Comparison of ENCODE assay signal across 20 cellular contexts in the genomic region with DNA sequence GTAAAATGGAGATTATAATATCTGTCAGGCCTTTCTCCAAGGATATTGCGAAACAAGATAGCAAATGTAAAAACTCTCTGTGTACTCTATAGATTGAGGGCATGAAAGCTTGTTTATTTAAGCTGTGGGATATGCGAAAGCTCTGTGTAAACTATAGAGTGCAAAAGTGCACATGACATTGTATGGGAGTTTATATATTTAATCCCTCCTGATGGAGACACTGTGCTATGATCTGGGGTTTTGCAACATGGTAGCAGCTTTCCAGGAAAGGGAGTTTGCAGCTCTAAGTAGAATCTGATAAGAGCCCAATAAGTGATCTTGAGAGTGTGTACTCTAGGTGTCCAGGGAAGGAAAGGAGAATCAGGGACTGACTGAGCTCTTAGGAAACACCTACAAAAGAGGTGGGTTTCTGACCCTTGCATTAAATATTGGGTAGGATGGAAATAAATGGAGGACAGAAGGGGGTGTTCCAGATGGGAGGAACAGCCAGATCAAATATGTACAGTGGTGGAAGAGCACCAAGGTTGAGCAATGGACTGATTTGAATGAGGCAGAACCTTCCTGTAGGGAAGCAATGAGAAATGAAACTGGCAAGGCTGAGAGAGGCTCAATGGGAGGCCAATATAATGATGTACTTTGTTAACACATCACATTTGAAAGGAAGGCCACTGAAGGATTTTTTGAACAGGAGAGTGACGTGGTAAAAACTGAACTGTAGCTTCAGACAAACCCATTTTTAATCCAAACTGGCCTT.
DNase-seq lines count a peak whose midpoint lies in the region; ATAC-seq, FAIRE-seq and TF ChIP-seq lines count a peak whose summit lies in the region.
"Had no signal": no experiment of that assay in that cellular context is flagged by ENCODE, and none has a peak within 500 bp of the region (broad histone marks: within the 10 kb centered on the region; RNA-seq: fewer than 3 reads in every experiment).

No MANE protein-coding gene starts in this region.

- no CpG with 5 or more reads among the region's 3 CpGs for WGBS in IMR-90 (ENCODE audit: extremely low coverage in 2 of 2, insufficient read length in 1 of 2), 2 experiments
- WGBS in H1 (ENCODE audit: extremely low coverage in 1 of 2, insufficient coverage in 1 of 2, insufficient read length in 1 of 2, insufficient replicate concordance in 2 of 2, low coverage in 1 of 2, low lambda C conversion rate in 2 of 2, missing lambda C conversion rate in 1 of 2), 2 experiments, result 96% methylated on average over 3 of the region's 3 CpGs; no CpG with 5 or more reads in 1 of the 2 experiments
- no CpG with 5 or more reads among the region's 3 CpGs for WGBS in mesendoderm (ENCODE audit: extremely low coverage, insufficient coverage, low lambda C conversion rate)

- H3K9me3 ChIP-seq in IMR-90 (ENCODE audit: control insufficient read depth, insufficient read depth, low read length) (no peaks in the 10 kb centered on the region), H1 (ENCODE audit: insufficient read depth in 2 of 2, low read depth in 1 of 2, low read length in 1 of 2) (no peaks in the 10 kb centered on the region)

- H4K91ac ChIP-seq in IMR-90 (ENCODE audit: insufficient read depth, low read depth, low read length) (peak overlapping the region; percentile 51), H1 (replicated peaks; ENCODE audit: insufficient read length, low read length) (no peak overlapping the region)

- H4K8ac ChIP-seq in IMR-90 (ENCODE audit: low read depth in 2 of 2, low read length in 2 of 2) (peak overlapping the region in 1 of 2 experiments; percentile 39; a peak in 1 of 4 replicates), H1 (ENCODE audit: extremely low read depth, insufficient read depth, low read length) (no peak overlapping the region), mesendoderm (ENCODE audit: low read depth, low read length) (no peak overlapping the region)

- H3K23me2 ChIP-seq in H1 (ENCODE audit: low read depth, low read length), result no peaks in the 10 kb centered on the region

- intact Hi-C loops in IMR-90 (cut with micrococcal nuclease), result loop anchor here (10.0 kb wide), 1 partner anchor 129 kb away; no protein-coding TSS in a partner anchor

- H3K4me2 ChIP-seq in IMR-90 (ENCODE audit: low read depth, low read length) (peak overlapping the region; percentile 57), H1 (ENCODE audit: insufficient read depth in 1 of 2, low read depth in 2 of 2, low read length in 2 of 2) (no peak overlapping the region), mesendoderm (ENCODE audit: low read length) (no peak overlapping the region)

- POLR2A ChIA-PET in IMR-90 (lab: Charles Lee; ENCODE audit: unreplicated experiment), result no interaction called here
- POLR2A ChIA-PET in H1 (lab: Charles Lee; ENCODE audit: partially characterized antibody), result no interaction called here

- H2BK120ac ChIP-seq in IMR-90 (ENCODE audit: low read depth, low read length) (0 out of 2 replicates have a peak overlapping the region, but pooled peaks have one; percentile 21), H1 (replicated peaks; ENCODE audit: low read depth, low read length) (no peak overlapping the region), mesendoderm (ENCODE audit: low read depth, low read length) (no peak overlapping the region)

- peak overlapping the region; percentile 8; the same call in 1 of the 2 replicates for H3K4ac ChIP-seq in IMR-90 (ENCODE audit: low read depth, low read length)
- no peak overlapping the region for H3K4ac ChIP-seq in H1 (replicated peaks; ENCODE audit: insufficient read length, low read depth, low read length)
- H3K4ac ChIP-seq in mesendoderm (ENCODE audit: low read depth, low read length), result no peak overlapping the region

- peak; percentile 85 for DNase-seq in IMR-90
- DNase-seq in H1 (ENCODE audit: low read depth in 1 of 2, low spot score in 2 of 2), result no peak
- DNase-seq in mesendoderm, result no peak
- no peak for DNase-seq in NCI-H1930 (lab: John Stamatoyannopoulos, UW)
- no peak for DNase-seq in stimulated activated naive CD8-positive, alpha-beta T cell treated with anti-CD3 and anti-CD28 coated beads, Interleukin-15, amount 100 ng/mL, for 72 hours
- no peak for DNase-seq in activated CD4-positive, alpha-beta T cell treated with anti-CD3 and anti-CD28 coated beads for 1 hour
- DNase-seq: activated CD4-positive, alpha-beta T cell treated with anti-CD3 and anti-CD28 coated beads for 36 hours; activated effector memory CD4-positive, alpha-beta T cell treated with Interleukin-2 at 50 U/mL for 16 hours; amygdala; cerebellar nuclear complex; H7; left cardiac atrium; NCI-H1105 treated with DMSO at 0.1 percent for 48 hours; NCI-H2171 treated with DMSO at 0.1 percent for 48 hours; T1000 had no signal

- H4K5ac ChIP-seq in IMR-90 (ENCODE audit: low read depth, low read length) (peak overlapping the region; percentile 50), H1 (ENCODE audit: insufficient read length, low read depth, low read length) (no peak overlapping the region), mesendoderm (ENCODE audit: low read length) (no peak overlapping the region)

- H3K56ac ChIP-seq in IMR-90 (ENCODE audit: extremely low read depth, insufficient read depth, low read length) (no peak overlapping the region), H1 (replicated peaks; ENCODE audit: insufficient read length, low read depth, low read length) (no peak overlapping the region), mesendoderm (ENCODE audit: low read length) (no peak overlapping the region)

- H3K23ac ChIP-seq in IMR-90 (ENCODE audit: low read depth, low read length) (no peak overlapping the region), H1 (ENCODE audit: insufficient read length) (no peak overlapping the region), mesendoderm (ENCODE audit: low read length) (no peak overlapping the region)

- H2AFZ ChIP-seq in ACC112 (ENCODE audit: low read length, unreplicated experiment) (no peak overlapping the region), IMR-90 (replicated peaks; ENCODE audit: low read length, poor library complexity) (no peak overlapping the region), H1 (ENCODE audit: low read length) (no peak overlapping the region)

- H3K14ac ChIP-seq in IMR-90 (replicated peaks; ENCODE audit: low read depth, low read length) (no peak overlapping the region; the same call in 1 of the 2 replicates), H1 (ENCODE audit: insufficient read length) (no peak overlapping the region)

- no peak overlapping the region for H3K27ac Mint-ChIP-seq in stimulated activated naive CD8-positive, alpha-beta T cell treated with anti-CD3 and anti-CD28 coated beads, Interleukin-15, amount 100 ng/mL, for 72 hours
- H3K27ac Mint-ChIP-seq: activated CD4-positive, alpha-beta T cell treated with anti-CD3 and anti-CD28 coated beads for 36 hours had no signal

- H3K9ac ChIP-seq in IMR-90 (ENCODE audit: low read depth, low read length), result no peak overlapping the region
- H3K9ac ChIP-seq in H1 (replicated peaks in 1 of 4; ENCODE audit: extremely low read depth in 1 of 4, low read depth in 3 of 4, low read length in 3 of 4), result no peak overlapping the region
- H3K9ac ChIP-seq in mesendoderm (ENCODE audit: low read length), result no peak overlapping the region

- TF ChIP-seq RAD21 in IMR-90 (IDR thresholded peaks at IDR 0.05; ENCODE audit: low read length) (no peak), H1 (IDR thresholded peaks at IDR 0.05 in 1 of 2, conservative IDR thresholded peaks at IDR 0.05 in 1 of 2; ENCODE audit: low read depth in 2 of 2, low read length in 2 of 2) (no peak)

- no peak for TF ChIP-seq EP300 in H1 (IDR thresholded peaks at IDR 0.05; ENCODE audit: borderline replicate concordance in 1 of 2, low read depth in 2 of 2, low read length in 2 of 2)

- H3K4me1 ChIP-seq in ACC112 (ENCODE audit: control insufficient read depth, insufficient read depth, low read length, unreplicated experiment) (peaks cover 44% of the 10 kb centered on the region), IMR-90 (ENCODE audit: control insufficient read depth, insufficient read depth, low read length) (peaks cover 17% of the 10 kb centered on the region), H1 (replicated peaks in 1 of 4; ENCODE audit: control insufficient read depth in 3 of 4, insufficient read depth in 4 of 4, low read length in 3 of 4) (peaks cover 0 to 7% (median 1%) of the 10 kb centered on the region in 4 experiments; a peak in 2 of 7 replicates), mesendoderm (ENCODE audit: control insufficient read depth, low read depth, low read length) (peaks cover 4% of the 10 kb centered on the region)

- no peak for TF ChIP-seq POLR2A in IMR-90 (IDR thresholded peaks at IDR 0.05; ENCODE audit: low read depth, low read length)
- TF ChIP-seq POLR2A in H1 (IDR thresholded peaks at IDR 0.05; ENCODE audit: control extremely low read depth in 1 of 2, low read depth in 2 of 2, low read length in 2 of 2), result no peak

- H3K18ac ChIP-seq in IMR-90 (ENCODE audit: low read depth, low read length), result peak overlapping the region; percentile 68
- H3K18ac ChIP-seq in H1 (ENCODE audit: extremely low read depth, low read length), result no peak overlapping the region
- peak overlapping the region; percentile 32 for H3K18ac ChIP-seq in mesendoderm (ENCODE audit: low read length)

- BruUV-seq in IMR-90 (replicated peaks; lab: Mats Ljungman, UMichigan), result no TSS peak

- ATAC-seq in IMR-90 (ENCODE audit: low read depth) (peak; percentile 63), GM21529 (IDR thresholded peaks at IDR 0.05; ENCODE audit: unreplicated experiment) (no peak)
- no peak for ATAC-seq in stimulated activated naive CD8-positive, alpha-beta T cell treated with anti-CD3 and anti-CD28 coated beads, Interleukin-15, amount 100 ng/mL, for 72 hours
- ATAC-seq: activated CD4-positive, alpha-beta T cell treated with anti-CD3 and anti-CD28 coated beads for 36 hours; K562; Panc1; SK-N-SH treated with all-trans-retinoic acid at 6 μM for 48 hours had no signal

- peak overlapping the region; percentile 59 for H3K27ac ChIP-seq in ACC112 (ENCODE audit: low read depth, low read length)
- peak overlapping the region; percentile 62; the same call in 1 of the 2 replicates for H3K27ac ChIP-seq in IMR-90 (ENCODE audit: insufficient read depth, low read length)
- H3K27ac ChIP-seq in H1 (ENCODE audit: low read depth, low read length), result no peak overlapping the region
- no peak overlapping the region for H3K27ac ChIP-seq in mesendoderm (ENCODE audit: low read depth, low read length)

- peak overlapping the region; percentile 69; the same call in 1 of the 2 replicates for H2AK5ac ChIP-seq in IMR-90 (ENCODE audit: low read depth, low read length)
- H2AK5ac ChIP-seq in H1 (ENCODE audit: low read depth, low read length), result no peak overlapping the region
- H2AK5ac ChIP-seq in mesendoderm (ENCODE audit: low read length), result no peak overlapping the region

- in situ Hi-C loops in IMR-90 (cut with MboI; ENCODE audit: low sequenced_read_pairs), result no loop called here

- H3K79me1 ChIP-seq in IMR-90 (ENCODE audit: low read depth in 1 of 2, low read length in 2 of 2) (no peaks in the 10 kb centered on the region), H1 (ENCODE audit: low read depth, low read length) (no peaks in the 10 kb centered on the region), mesendoderm (ENCODE audit: low read length) (no peaks in the 10 kb centered on the region)

- H2BK20ac ChIP-seq in IMR-90 (ENCODE audit: low read depth, low read length), result no peak overlapping the region
- H2BK20ac ChIP-seq in H1 (ENCODE audit: low read length), result no peak overlapping the region

- H2BK12ac ChIP-seq in H1 (ENCODE audit: low read depth, low read length), result no peak overlapping the region

- no peak overlapping the region for H3K4me3 Mint-ChIP-seq in stimulated activated naive CD8-positive, alpha-beta T cell treated with anti-CD3 and anti-CD28 coated beads, Interleukin-15, amount 100 ng/mL, for 72 hours
- H3K4me3 Mint-ChIP-seq: activated CD4-positive, alpha-beta T cell treated with anti-CD3 and anti-CD28 coated beads for 36 hours had no signal

- 0 out of 2 replicates have a peak, but pooled peaks cover 3% of the 10 kb centered on the region for H3K9me1 ChIP-seq in IMR-90 (ENCODE audit: insufficient read depth, low read length)

- H3K79me2 ChIP-seq in ACC112 (ENCODE audit: control insufficient read depth, insufficient read depth, low read length, unreplicated experiment) (no peaks in the 10 kb centered on the region), H1 (ENCODE audit: control insufficient read depth in 1 of 2, insufficient read depth in 2 of 2, low read length in 2 of 2) (no peaks in the 10 kb centered on the region), mesendoderm (ENCODE audit: control insufficient read depth, insufficient read depth, low read length) (no peaks in the 10 kb centered on the region)

- H3K9me3 Mint-ChIP-seq in stimulated activated naive CD8-positive, alpha-beta T cell treated with anti-CD3 and anti-CD28 coated beads, Interleukin-15, amount 100 ng/mL, for 72 hours, result no peaks in the 10 kb centered on the region

- no peaks in the 10 kb centered on the region for H3K4me1 Mint-ChIP-seq in stimulated activated naive CD8-positive, alpha-beta T cell treated with anti-CD3 and anti-CD28 coated beads, Interleukin-15, amount 100 ng/mL, for 72 hours
- H3K4me1 Mint-ChIP-seq: activated CD4-positive, alpha-beta T cell treated with anti-CD3 and anti-CD28 coated beads for 36 hours had no signal

- dilution Hi-C loops in IMR-90 (cut with HindIII; ENCODE audit: low sequenced_read_pairs, unreplicated experiment), result no loop called here

- TF ChIP-seq CTCF in IMR-90 (conservative IDR thresholded peaks at IDR 0.05; ENCODE audit: low read depth, low read length) (no peak), H1 (IDR thresholded peaks at IDR 0.05; ENCODE audit: control extremely low read depth in 1 of 3, insufficient read depth in 1 of 3, low read depth in 1 of 3, low read length in 3 of 3) (no peak)

- no peak overlapping the region for H2BK5ac ChIP-seq in IMR-90 (ENCODE audit: low read depth, low read length, poor library complexity, severe bottlenecking)
- H2BK5ac ChIP-seq in H1 (ENCODE audit: low read depth, low read length), result no peak overlapping the region
- H2BK5ac ChIP-seq in mesendoderm (ENCODE audit: low read length), result no peak overlapping the region

- H4K20me1 ChIP-seq in IMR-90 (ENCODE audit: insufficient read depth, low read length) (no peaks in the 10 kb centered on the region), H1 (replicated peaks in 1 of 2; ENCODE audit: control insufficient read depth in 1 of 2, insufficient read depth in 2 of 2, low read length in 2 of 2) (no peaks in the 10 kb centered on the region)

- H3K36me3 ChIP-seq in ACC112 (ENCODE audit: insufficient read depth, low read length), result no peaks in the 10 kb centered on the region
- H3K36me3 ChIP-seq in IMR-90 (ENCODE audit: control insufficient read depth, insufficient read depth, low read length), result no peaks in the 10 kb centered on the region
- no peaks in the 10 kb centered on the region for H3K36me3 ChIP-seq in H1 (ENCODE audit: control insufficient read depth in 2 of 4, insufficient read depth in 4 of 4, low read length in 3 of 4)
- no peaks in the 10 kb centered on the region for H3K36me3 ChIP-seq in mesendoderm (ENCODE audit: control insufficient read depth, insufficient read depth, low read length)

- CTCF ChIA-PET in IMR-90 (lab: Yijun Ruan, JAX), result no interaction called here
- CTCF ChIA-PET in H1 (lab: Charles Lee; ENCODE audit: partially characterized antibody), result interaction anchor here (1.1 kb wide), 2 partner anchors 34 to 35 kb away, joined by 3 to 4 read pairs; no protein-coding TSS in a partner anchor

- H3K27me3 ChIP-seq in ACC112 (ENCODE audit: insufficient read depth, low read length) (no peaks in the 10 kb centered on the region), IMR-90 (ENCODE audit: control insufficient read depth, insufficient read depth, low read length) (no peaks in the 10 kb centered on the region), H1 (replicated peaks in 1 of 4; ENCODE audit: control insufficient read depth in 3 of 4, extremely low read depth in 1 of 4, insufficient read depth in 3 of 4, low read length in 3 of 4) (no peaks in the 10 kb centered on the region), mesendoderm (ENCODE audit: insufficient read depth, low read length, poor library complexity) (no peaks in the 10 kb centered on the region)

- H3K4me3 ChIP-seq in ACC112 (ENCODE audit: low read depth, low read length), result no peak overlapping the region
- H3K4me3 ChIP-seq in IMR-90 (ENCODE audit: insufficient read depth, low read depth, low read length), result no peak overlapping the region
- no peak overlapping the region for H3K4me3 ChIP-seq in H1 (ENCODE audit: extremely low read depth in 1 of 4, insufficient read depth in 2 of 4, low read depth in 3 of 4, low read length in 4 of 4)
- H3K4me3 ChIP-seq in mesendoderm (ENCODE audit: low read length), result no peak overlapping the region
- H3K4me3 ChIP-seq: K562 had no signal

- H3K27me3 Mint-ChIP-seq in stimulated activated naive CD8-positive, alpha-beta T cell treated with anti-CD3 and anti-CD28 coated beads, Interleukin-15, amount 100 ng/mL, for 72 hours, result no peaks in the 10 kb centered on the region
- H3K27me3 Mint-ChIP-seq: activated CD4-positive, alpha-beta T cell treated with anti-CD3 and anti-CD28 coated beads for 36 hours had no signal

- H2AK9ac ChIP-seq in IMR-90 (replicated peaks; ENCODE audit: low read depth, low read length, poor library complexity), result no peak overlapping the region

- FAIRE-seq in H1 (lab: Jason Lieb, UNC), result no peak
- FAIRE-seq: K562 had no signal

- 0 out of 3 replicates have a peak overlapping the region, but pooled peaks have one; percentile 59 for H2BK15ac ChIP-seq in IMR-90 (ENCODE audit: low read depth, low read length)
- no peak overlapping the region for H2BK15ac ChIP-seq in H1 (ENCODE audit: low read length)
- no peak overlapping the region for H2BK15ac ChIP-seq in mesendoderm (replicated peaks; ENCODE audit: low read depth)

Comparison
In these comparisons a context has a peak if more than half of its experiments do, and no peak if none do; other contexts are left out.
1. H3K27ac ChIP-seq: peak in ACC112 (single experiment) and IMR-90 (single experiment); none in H1 (single experiment) and mesendoderm (single experiment).